ENCODE assay signal across 10 cellular contexts in genomic region chr7:142811154-142811737, GRCh38. TPM values are rescaled to one million over a fixed set of nuclear protein-coding genes. Genes with fewer than 3 reads are reported as not detected.
DNase-seq lines count a peak whose midpoint lies in the region; ATAC-seq and TF ChIP-seq lines count a peak whose summit lies in the region.
"Had no signal": no experiment of that assay in that cellular context is flagged by ENCODE, and none has a peak within 500 bp of the region (broad histone marks: within the 10 kb centered on the region; RNA-seq: fewer than 3 reads in every experiment).

No MANE protein-coding gene starts in this region.

- DNase-seq in CD14-positive monocyte (ENCODE audit: low spot score), result no peak
- DNase-seq in NCI-H526 (lab: John Stamatoyannopoulos, UW), result peak; percentile 60 to 62
- peak; percentile 45 for DNase-seq in amniotic epithelial cell (ENCODE audit: low read depth)
- DNase-seq in iPS-NIHi7 (ENCODE audit: extremely low spot score), result peak; percentile 70
- no peak for DNase-seq in thoracic aorta (ENCODE audit: low spot score)
- DNase-seq in NCI-H2029 treated with DMSO at 0.1 percent for 48 hours (lab: John Stamatoyannopoulos, UW), result no peak
- DNase-seq in stimulated activated naive B cell treated with anti-CD40 and anti-IgM and Interleukin-4, amounts not matched to agents 10 μg/mL and 1 μg/mL and 100 μg/mL, for 72 hours, result no peak

- H3K4me1 Mint-ChIP-seq in CD14-positive monocyte, result no peaks in the 10 kb centered on the region
- peaks cover 66 to 75% of the 10 kb centered on the region in 2 donors for H3K4me1 Mint-ChIP-seq in stimulated activated naive B cell treated with anti-CD40 and anti-IgM and Interleukin-4, amounts not matched to agents 10 μg/mL and 1 μg/mL and 100 μg/mL, for 72 hours

- H3K27me3 Mint-ChIP-seq in CD14-positive monocyte (ENCODE audit: low read depth in 3 of 3), result peaks cover 0 to 15% (median 4%) of the 10 kb centered on the region in 3 donors
- no peaks in the 10 kb centered on the region for H3K27me3 Mint-ChIP-seq in stimulated activated naive B cell treated with anti-CD40 and anti-IgM and Interleukin-4, amounts not matched to agents 10 μg/mL and 1 μg/mL and 100 μg/mL, for 72 hours

- no peaks in the 10 kb centered on the region for H3K36me3 Mint-ChIP-seq in CD14-positive monocyte
- peaks cover 5 to 10% of the 10 kb centered on the region in 2 donors for H3K36me3 Mint-ChIP-seq in stimulated activated naive B cell treated with anti-CD40 and anti-IgM and Interleukin-4, amounts not matched to agents 10 μg/mL and 1 μg/mL and 100 μg/mL, for 72 hours

- intact Hi-C loops in CD14-positive monocyte (cut with micrococcal nuclease), result loop anchor here in 1 of 2 donors (5.0 kb wide), 1 partner anchor 184 kb away; no protein-coding TSS in a partner anchor

- H3K27ac ChIP-seq in thoracic aorta, result no peak overlapping the region

- H3K36me3 ChIP-seq in thoracic aorta, result no peaks in the 10 kb centered on the region

- no peak overlapping the region for H3K4me3 Mint-ChIP-seq in CD14-positive monocyte
- no peak overlapping the region for H3K4me3 Mint-ChIP-seq in stimulated activated naive B cell treated with anti-CD40 and anti-IgM and Interleukin-4, amounts not matched to agents 10 μg/mL and 1 μg/mL and 100 μg/mL, for 72 hours

- ATAC-seq in thoracic aorta (ENCODE audit: insufficient number of reproducible peaks, low FRiP score, low read depth), result no peak
- no peak for ATAC-seq in stimulated activated naive B cell treated with anti-CD40 and anti-IgM and Interleukin-4, amounts not matched to agents 10 μg/mL and 1 μg/mL and 100 μg/mL, for 72 hours (replicated peaks)

- no peak overlapping the region for H3K27ac Mint-ChIP-seq in CD14-positive monocyte
- H3K27ac Mint-ChIP-seq in stimulated activated naive B cell treated with anti-CD40 and anti-IgM and Interleukin-4, amounts not matched to agents 10 μg/mL and 1 μg/mL and 100 μg/mL, for 72 hours, result no peak overlapping the region

- H3K4me3 ChIP-seq in GM12875 (ENCODE audit: low read depth, low read length) (no peak overlapping the region), thoracic aorta (no peak overlapping the region)

- H3K9me3 Mint-ChIP-seq in CD14-positive monocyte, result no peaks in the 10 kb centered on the region
- H3K9me3 Mint-ChIP-seq in stimulated activated naive B cell treated with anti-CD40 and anti-IgM and Interleukin-4, amounts not matched to agents 10 μg/mL and 1 μg/mL and 100 μg/mL, for 72 hours, result peaks cover 3 to 5% of the 10 kb centered on the region in 2 donors

- no peaks in the 10 kb centered on the region for H3K4me1 ChIP-seq in thoracic aorta (ENCODE audit: control insufficient read depth in 1 of 2, low read depth in 2 of 2)

- no peaks in the 10 kb centered on the region for H3K9me3 ChIP-seq in thoracic aorta

- no peaks in the 10 kb centered on the region for H3K27me3 ChIP-seq in thoracic aorta (replicated peaks; ENCODE audit: insufficient read depth)

- TF ChIP-seq CTCF in CD14-positive monocyte (IDR thresholded peaks at IDR 0.05) (peak; percentile 76), GM12875 (IDR thresholded peaks at IDR 0.05; ENCODE audit: borderline replicate concordance, insufficient read depth, low read depth, low read length) (peak; percentile 33; the same call in 1 of the 2 replicates), thoracic aorta (IDR thresholded peaks at IDR 0.05) (peak; percentile 41)

RNA-seq across cellular contexts. Expression of gene PRSS2, which starts 40.5 kb away (rescaled TPM):
- polyA plus RNA-seq in CD14-positive monocyte, result not detected
- 10 to 100 TPM in 1 of 2 donors, 1 to 10 TPM in 1; 6.1 to 15.4 TPM for total RNA-seq in thoracic aorta
- total RNA-seq: skeletal muscle tissue; T-helper 2 cell treated with Interferon-gamma antibody and Interleukin-4, amounts not matched to agents 100 ng/mL and 5 ng/mL, for 36 hours had no signal

RNA-seq across cellular contexts. Expression of gene EPHB6, which starts 43.6 kb away (rescaled TPM):
- polyA plus RNA-seq in CD14-positive monocyte, result 1 to 10 TPM; 7.9 to 9.3 TPM
- total RNA-seq in thoracic aorta, result 10 to 100 TPM; 25.3 to 30.5 TPM

Comparison
In these comparisons a context has a peak if more than half of its experiments do, and no peak if none do; other contexts are left out.
1. DNase-seq: peak in NCI-H526 (2 of 2), amniotic epithelial cell (single experiment) and iPS-NIHi7 (single experiment); none in CD14-positive monocyte (single experiment), thoracic aorta (single experiment), NCI-H2029 treated with DMSO at 0.1 percent for 48 hours (single experiment) and stimulated activated naive B cell treated with anti-CD40 and anti-IgM and Interleukin-4, amounts not matched to agents 10 μg/mL and 1 μg/mL and 100 μg/mL, for 72 hours (single experiment).
2. Peak in every context shown above with its lines, with median percentiles within 50 percentile points of each other: CTCF ChIP-seq.